ENCODE assay signal across 8 cellular contexts in genomic region chr17:38676706-38677504, GRCh38. TPM values are rescaled to one million over a fixed set of nuclear protein-coding genes. Genes with fewer than 3 reads are reported as not detected.
A peak's percentile ranks its signal among the peaks of the same experiment; 100 is the strongest.
DNase-seq lines count a peak whose midpoint lies in the region; ATAC-seq, FAIRE-seq and TF ChIP-seq lines count a peak whose summit lies in the region.

No MANE protein-coding gene starts in this region.

- H3K27ac ChIP-seq in astrocyte (ENCODE audit: low read depth, low read length): no peak overlapping the region
- H3K27ac ChIP-seq in gastrocnemius medialis: no peak overlapping the region

- no peaks in the 10 kb centered on the region for H3K36me3 ChIP-seq in astrocyte (ENCODE audit: insufficient read depth, low read length)
- H3K36me3 ChIP-seq in gastrocnemius medialis: no peaks in the 10 kb centered on the region

- H3K27me3 ChIP-seq in astrocyte (ENCODE audit: insufficient read depth, low read length) (peaks cover 37% of the 10 kb centered on the region), gastrocnemius medialis (peaks cover 34 to 37% (median 37%) of the 10 kb centered on the region in 3 donors)

- H3K4me2 ChIP-seq in astrocyte (ENCODE audit: low read length): no peak overlapping the region

- no peak overlapping the region for H3K4me3 Mint-ChIP-seq in astrocyte (ENCODE audit: unreplicated experiment)

- H3K79me2 ChIP-seq in astrocyte (ENCODE audit: insufficient read depth, low read length): no peaks in the 10 kb centered on the region

- H3K4me1 Mint-ChIP-seq in astrocyte (ENCODE audit: low read depth, unreplicated experiment): peaks cover 3% of the 10 kb centered on the region

- H3K4me3 ChIP-seq in AG10803 (ENCODE audit: low read length) (no peak overlapping the region), astrocyte (ENCODE audit: insufficient read depth, low read depth, low read length) (no peak overlapping the region), gastrocnemius medialis (no peak overlapping the region)

- in situ Hi-C loops in gastrocnemius medialis (cut with MboI; ENCODE audit: low sequenced_read_pairs in 4 of 4): loop anchor here (5.0 kb wide), 2 partner anchors 55 to 60 kb away; partner anchors contain the start of gene CISD3 (in 3 of the 4)

- TF ChIP-seq CTCF in AG10803 (conservative IDR thresholded peaks at IDR 0.05; ENCODE audit: low read length) (peak; percentile 93), astrocyte (IDR thresholded peaks at IDR 0.05; ENCODE audit: insufficient read depth, low read depth, low read length) (peak; percentile 95), gastrocnemius medialis (IDR thresholded peaks at IDR 0.05 in 4 of 5, conservative IDR thresholded peaks at IDR 0.05 in 1 of 5) (peak; percentile 93 to 96 (median 95))

- intact Hi-C loops in gastrocnemius medialis (cut with DNase I; ENCODE audit: low total_unique reads): loop anchor here (1.0 to 10.0 kb wide), 4 partner anchors 28 to 252 kb away; partner anchors contain the start of genes ARHGAP23, MLLT6 and PSMB3

- H2AFZ ChIP-seq in astrocyte (ENCODE audit: low read depth, low read length): peak overlapping the region; percentile 6

- peaks cover 12% of the 10 kb centered on the region for H4K20me1 ChIP-seq in astrocyte (ENCODE audit: insufficient read depth, low read length)

- H3K4me1 ChIP-seq in astrocyte (ENCODE audit: insufficient read depth, low read length) (peaks cover 9% of the 10 kb centered on the region), gastrocnemius medialis (peaks cover 0 to 4% of the 10 kb centered on the region in 2 donors)

- peak overlapping the region; percentile 9 for H3K27ac Mint-ChIP-seq in astrocyte (ENCODE audit: unreplicated experiment)

- H3K9me3 ChIP-seq in astrocyte (ENCODE audit: insufficient read depth, low read depth, low read length) (no peaks in the 10 kb centered on the region), gastrocnemius medialis (no peaks in the 10 kb centered on the region)

- ATAC-seq in GM19468 (IDR thresholded peaks at IDR 0.05; ENCODE audit: extremely low read depth, unreplicated experiment) (peak; percentile 22), gastrocnemius medialis (peak; percentile 83 to 91), HG02642 (IDR thresholded peaks at IDR 0.05; ENCODE audit: poor library complexity, unreplicated experiment) (no peak)

- no peak overlapping the region for H3K9ac ChIP-seq in astrocyte (ENCODE audit: low read length)

- no peak for FAIRE-seq in astrocyte (lab: Jason Lieb, UNC)

- no peaks in the 10 kb centered on the region for H3K36me3 Mint-ChIP-seq in astrocyte (ENCODE audit: low read depth, unreplicated experiment)

- TF ChIP-seq POLR2A in gastrocnemius medialis (IDR thresholded peaks at IDR 0.05): no peak

- no peaks in the 10 kb centered on the region for H3K9me3 Mint-ChIP-seq in astrocyte (ENCODE audit: unreplicated experiment)

- DNase-seq in AG10803 (ENCODE audit: low read depth) (peak; percentile 76), NCI-H2029 treated with DMSO at 0.1 percent for 48 hours (lab: John Stamatoyannopoulos, UW) (peak; percentile 60), T1000 (lab: John Stamatoyannopoulos, UW) (peak; percentile 75), astrocyte (ENCODE audit: low read depth) (peak; percentile 51), hepatic stellate cell (ENCODE audit: low spot score) (peak; percentile 91), gastrocnemius medialis (peak; percentile 67 to 78)

- H3K27me3 Mint-ChIP-seq in astrocyte (ENCODE audit: low read depth, unreplicated experiment): peaks cover 21% of the 10 kb centered on the region

RNA-seq across cellular contexts. Expression of gene EPOP, which starts 2.1 kb away (rescaled TPM):
- 2.4 and 4.1 TPM in 2 replicates for total RNA-seq in astrocyte
- total RNA-seq in gastrocnemius medialis: 1 to 10 TPM in 1 of 4 donors, under 1 TPM in 2, not detected in 1; 0.29 to 1.2 (median 0.75) TPM

RNA-seq across cellular contexts. Expression of gene MLLT6, which starts 28.2 kb away (rescaled TPM):
- total RNA-seq in astrocyte (18.1 and 20.9 TPM in 2 replicates), gastrocnemius medialis (10 to 100 TPM; 48.2 to 76.8 (median 56.3) TPM)

RNA-seq across cellular contexts. Expression of gene CISD3, which starts 53.2 kb away (rescaled TPM):
- total RNA-seq in astrocyte (12.0 and 13.1 TPM in 2 replicates), gastrocnemius medialis (10 to 100 TPM; 10.0 to 25.8 (median 13.3) TPM)
